Comparison of ENCODE assay signal across 7 cellular contexts in the genomic region with DNA sequence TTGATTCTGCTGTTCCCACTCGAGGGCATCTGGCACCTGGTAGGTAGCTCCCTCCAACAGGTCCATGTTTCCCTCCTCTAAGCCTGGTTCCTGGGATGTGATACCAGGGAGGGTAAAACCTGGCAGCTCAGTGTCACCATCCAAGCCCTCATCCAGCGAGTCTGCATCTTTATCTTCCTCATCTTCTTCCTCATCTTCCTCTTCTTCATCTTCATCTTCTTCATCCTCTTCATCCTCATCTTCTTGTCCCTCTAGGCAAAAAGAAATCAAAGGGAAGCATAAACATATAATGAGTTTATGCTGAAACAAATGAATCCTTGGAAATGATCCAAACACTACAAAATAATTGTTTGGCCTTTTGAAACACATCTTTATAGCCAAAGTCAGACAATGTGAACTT. TPM values are rescaled to one million over a fixed set of nuclear protein-coding genes. Genes with fewer than 3 reads are reported as not detected.
"Had no signal": no experiment of that assay in that cellular context is flagged by ENCODE, and none has a peak within 500 bp of the region (broad histone marks: within the 10 kb centered on the region; RNA-seq: fewer than 3 reads in every experiment).

No MANE protein-coding gene starts in this region.

- H3K4me3 Mint-ChIP-seq: GM23338, H9, HFFc6, IgD-negative memory B cell had no signal

- H3K27ac Mint-ChIP-seq: GM23338, H9, HFFc6, IgD-negative memory B cell had no signal

- H3K4me3 ChIP-seq: GM23338 had no signal

- H3K36me3 Mint-ChIP-seq: IgD-negative memory B cell had no signal

- DNase-seq: H9, HCEC 1CT, HFFc6 had no signal

- H3K4me1 Mint-ChIP-seq: IgD-negative memory B cell had no signal

- ATAC-seq: GM23338, HepG2 had no signal

- H3K9me3 Mint-ChIP-seq: GM23338, H9, HFFc6, IgD-negative memory B cell had no signal

RNA-seq across cellular contexts. Expression of gene ARMH4, which starts 55.3 kb away (rescaled TPM):
- total RNA-seq: HT-29 had no signal
